In the genomic region with DNA sequence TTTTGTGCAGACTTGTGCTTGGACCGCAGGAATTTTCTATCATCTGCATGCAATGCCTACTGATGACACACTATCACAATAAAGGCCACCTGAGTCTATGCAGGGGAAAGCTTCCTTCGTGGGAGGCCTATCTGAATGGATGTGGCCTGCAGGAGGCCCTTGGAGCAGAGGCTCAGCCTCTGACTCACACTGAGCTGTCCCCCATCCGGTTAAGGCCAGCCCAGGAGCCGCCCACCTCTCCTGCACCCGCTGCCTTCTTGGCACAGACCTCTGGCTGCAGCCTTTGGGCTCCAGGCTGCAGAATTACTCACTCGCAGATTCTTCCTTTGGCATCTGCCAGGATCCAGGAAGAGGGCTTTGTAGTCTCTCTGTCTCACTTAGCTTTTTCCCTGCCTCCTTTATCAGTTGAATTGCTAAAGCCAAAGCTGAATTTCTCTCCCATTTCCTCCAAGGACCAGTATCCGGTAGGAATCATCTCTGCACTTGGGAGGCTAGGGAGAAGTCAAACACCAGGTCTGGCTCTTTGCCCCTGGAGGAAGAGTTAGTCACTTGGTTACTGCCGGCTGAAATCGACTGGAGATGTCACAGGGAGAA, we compare ENCODE assay signal across 1 cellular context.
A peak's percentile ranks its signal among the peaks of the same experiment; 100 is the strongest.
TF ChIP-seq lines count a peak whose summit lies in the region.

No MANE protein-coding gene starts in this region.

TF ChIP-seq in HepG2, 621 proteins besides CTCF, POLR2A, EP300 and RAD21 (continued from another document):
- TF ChIP-seq FOSL1 (CRISPR knock-in tag; IDR thresholded peaks at IDR 0.05; ENCODE audit: borderline replicate concordance) (0 out of 2 replicates have a peak, but pooled peaks have one; percentile 25), TEAD3 (CRISPR knock-in tag; optimal IDR thresholded peaks at IDR 0.05; ENCODE audit: borderline replicate concordance) (no peak), TP53 (CRISPR knock-in tag; conservative IDR thresholded peaks at IDR 0.05) (no peak), ZNF713 (CRISPR knock-in tag; IDR thresholded peaks at IDR 0.05) (no peak), NFYC (CRISPR knock-in tag; IDR thresholded peaks at IDR 0.05) (no peak)
- TF ChIP-seq, protein P1, sequence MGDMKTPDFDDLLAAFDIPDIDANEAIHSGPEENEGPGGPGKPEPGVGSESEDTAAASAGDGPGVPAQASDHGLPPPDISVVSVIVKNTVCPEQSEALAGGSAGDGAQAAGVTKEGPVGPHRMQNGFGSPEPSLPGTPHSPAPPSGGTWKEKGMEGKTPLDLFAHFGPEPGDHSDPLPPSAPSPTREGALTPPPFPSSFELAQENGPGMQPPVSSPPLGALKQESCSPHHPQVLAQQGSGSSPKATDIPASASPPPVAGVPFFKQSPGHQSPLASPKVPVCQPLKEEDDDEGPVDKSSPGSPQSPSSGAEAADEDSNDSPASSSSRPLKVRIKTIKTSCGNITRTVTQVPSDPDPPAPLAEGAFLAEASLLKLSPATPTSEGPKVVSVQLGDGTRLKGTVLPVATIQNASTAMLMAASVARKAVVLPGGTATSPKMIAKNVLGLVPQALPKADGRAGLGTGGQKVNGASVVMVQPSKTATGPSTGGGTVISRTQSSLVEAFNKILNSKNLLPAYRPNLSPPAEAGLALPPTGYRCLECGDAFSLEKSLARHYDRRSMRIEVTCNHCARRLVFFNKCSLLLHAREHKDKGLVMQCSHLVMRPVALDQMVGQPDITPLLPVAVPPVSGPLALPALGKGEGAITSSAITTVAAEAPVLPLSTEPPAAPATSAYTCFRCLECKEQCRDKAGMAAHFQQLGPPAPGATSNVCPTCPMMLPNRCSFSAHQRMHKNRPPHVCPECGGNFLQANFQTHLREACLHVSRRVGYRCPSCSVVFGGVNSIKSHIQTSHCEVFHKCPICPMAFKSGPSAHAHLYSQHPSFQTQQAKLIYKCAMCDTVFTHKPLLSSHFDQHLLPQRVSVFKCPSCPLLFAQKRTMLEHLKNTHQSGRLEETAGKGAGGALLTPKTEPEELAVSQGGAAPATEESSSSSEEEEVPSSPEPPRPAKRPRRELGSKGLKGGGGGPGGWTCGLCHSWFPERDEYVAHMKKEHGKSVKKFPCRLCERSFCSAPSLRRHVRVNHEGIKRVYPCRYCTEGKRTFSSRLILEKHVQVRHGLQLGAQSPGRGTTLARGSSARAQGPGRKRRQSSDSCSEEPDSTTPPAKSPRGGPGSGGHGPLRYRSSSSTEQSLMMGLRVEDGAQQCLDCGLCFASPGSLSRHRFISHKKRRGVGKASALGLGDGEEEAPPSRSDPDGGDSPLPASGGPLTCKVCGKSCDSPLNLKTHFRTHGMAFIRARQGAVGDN (CRISPR knock-in tag; IDR thresholded peaks at IDR 0.05), result 0 out of 2 replicates have a peak, but pooled peaks have one; percentile 17
